Comparison of ENCODE assay signal across 31 cellular contexts in the genomic region with DNA sequence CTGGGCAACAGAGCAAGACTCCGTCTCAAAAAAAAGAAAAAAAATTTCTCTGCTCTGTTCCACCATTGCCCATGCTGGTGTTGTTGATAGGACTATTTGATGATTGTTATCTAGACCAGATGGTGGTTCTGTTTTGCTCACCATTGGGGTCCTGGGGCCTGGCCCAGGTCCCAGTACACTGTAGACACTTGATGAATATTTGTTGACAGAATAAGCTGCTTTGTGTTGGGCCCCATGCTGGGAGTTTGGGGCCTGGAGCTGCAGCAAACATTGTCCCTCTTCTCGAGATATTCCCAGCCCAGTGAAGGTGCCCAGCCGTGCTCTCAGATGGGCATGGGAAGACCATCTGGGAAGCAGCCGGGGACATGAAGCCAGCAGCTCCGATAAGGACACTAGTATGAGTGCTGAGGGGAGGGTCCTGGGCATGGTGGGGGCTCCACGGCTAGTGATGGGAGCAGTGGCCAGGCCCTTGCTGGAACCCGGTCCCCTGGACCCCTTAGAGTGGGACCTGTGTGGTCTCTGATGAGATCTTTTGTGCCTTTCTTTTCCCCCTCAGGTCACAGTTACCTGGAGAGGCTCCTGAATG. TPM values are rescaled to one million over a fixed set of nuclear protein-coding genes. Genes with fewer than 3 reads are reported as not detected.
A peak's percentile ranks its signal among the peaks of the same experiment; 100 is the strongest.
DNase-seq lines count a peak whose midpoint lies in the region; ATAC-seq and TF ChIP-seq lines count a peak whose summit lies in the region.
"Had no signal": no experiment of that assay in that cellular context is flagged by ENCODE, and none has a peak within 500 bp of the region (broad histone marks: within the 10 kb centered on the region; RNA-seq: fewer than 3 reads in every experiment).

No MANE protein-coding gene starts in this region.

- peak; percentile 30 for DNase-seq in activated CD8-positive, alpha-beta memory T cell treated with anti-CD3 and anti-CD28 coated beads, Interleukin-2, amount 50 U/mL, for 48 hours
- no peak for DNase-seq in activated CD8-positive, alpha-beta memory T cell treated with anti-CD3 and anti-CD28 coated beads, Interleukin-2, amount 10 ng/mL, durations not matched to agents 7 days and 5 days
- DNase-seq in cerebellar cortex (ENCODE audit: low spot score) (peak; percentile 96), smooth muscle cell of the brain vasculature (ENCODE audit: low read depth, low spot score) (peak; percentile 50), iPS-NIHi11 (ENCODE audit: low spot score) (no peak), DMS53 (lab: John Stamatoyannopoulos, UW) (no peak)
- DNase-seq: ACHN; activated CD4-positive, alpha-beta T cell treated with anti-CD3 and anti-CD28 coated beads for 4 hours; activated naive CD4-positive, alpha-beta T cell treated with anti-CD3 and anti-CD28 coated beads, Interleukin-2, amount 50 U/mL, for 16 hours; activated T-cell treated with anti-CD3 and anti-CD28 coated beads, Interleukin-2, amount 50 U/mL, for 72 hours; amygdala; DMS79; GF-D8; midbrain; naive thymus-derived CD8-positive, alpha-beta T cell; NCI-H187; NCI-H2227 treated with DMSO at 0.1 percent for 48 hours; NCI-H82; nucleus accumbens; T-helper 9 cell had no signal

- POLR2A ChIA-PET in HEK293 (lab: Yijun Ruan, JAX): no interaction called here

- H3K4me3 Mint-ChIP-seq in activated CD8-positive, alpha-beta memory T cell treated with anti-CD3 and anti-CD28 coated beads, Interleukin-2, amount 10 ng/mL, durations not matched to agents 7 days and 5 days: no peak overlapping the region
- H3K4me3 Mint-ChIP-seq: activated T-cell treated with anti-CD3 and anti-CD28 coated beads, Interleukin-2, amount 50 U/mL, for 72 hours; naive thymus-derived CD8-positive, alpha-beta T cell had no signal

- H3K27ac ChIP-seq in HEK293 (ENCODE audit: extremely low read depth, low read depth, low read length): no peak overlapping the region
- H3K27ac ChIP-seq: tibial nerve, VCaP had no signal

- ATAC-seq in activated CD8-positive, alpha-beta memory T cell treated with anti-CD3 and anti-CD28 coated beads, Interleukin-2, amount 10 ng/mL, durations not matched to agents 7 days and 5 days: no peak
- no peak for ATAC-seq in HG02884 (IDR thresholded peaks at IDR 0.05; ENCODE audit: unreplicated experiment)
- ATAC-seq: activated T-cell treated with anti-CD3 and anti-CD28 coated beads, Interleukin-2, amount 50 U/mL, for 72 hours; naive thymus-derived CD8-positive, alpha-beta T cell had no signal

- peaks cover 26% of the 10 kb centered on the region for H3K36me3 Mint-ChIP-seq in activated CD8-positive, alpha-beta memory T cell treated with anti-CD3 and anti-CD28 coated beads, Interleukin-2, amount 10 ng/mL, durations not matched to agents 7 days and 5 days

- H3K27me3 Mint-ChIP-seq in activated CD8-positive, alpha-beta memory T cell treated with anti-CD3 and anti-CD28 coated beads, Interleukin-2, amount 10 ng/mL, durations not matched to agents 7 days and 5 days: no peaks in the 10 kb centered on the region
- H3K27me3 Mint-ChIP-seq: naive thymus-derived CD8-positive, alpha-beta T cell had no signal

- CTCF ChIA-PET in activated CD8-positive, alpha-beta memory T cell treated with anti-CD3 and anti-CD28 coated beads, Interleukin-2, amount 10 ng/mL, durations not matched to agents 7 days and 5 days (lab: Charles Lee): no interaction called here
- CTCF ChIA-PET in HEK293 (lab: Yijun Ruan, JAX): interaction anchor here (1.3 kb wide), 1 partner anchor 19 kb away, joined by 4 read pairs; no protein-coding TSS in a partner anchor

- H3K4me1 Mint-ChIP-seq in activated CD8-positive, alpha-beta memory T cell treated with anti-CD3 and anti-CD28 coated beads, Interleukin-2, amount 10 ng/mL, durations not matched to agents 7 days and 5 days: peaks cover 18% of the 10 kb centered on the region

- H3K4me3 ChIP-seq in HEK293 (ENCODE audit: low read depth, low read length): no peak overlapping the region
- H3K4me3 ChIP-seq: tibial nerve had no signal

- H3K9me3 ChIP-seq in HEK293 (ENCODE audit: control insufficient read depth, insufficient read depth, low read depth, low read length): no peaks in the 10 kb centered on the region
- H3K9me3 ChIP-seq: tibial nerve had no signal

- peaks cover 9 to 86% of the 10 kb centered on the region in 2 experiments; a peak in 2 of 3 replicates for H3K36me3 ChIP-seq in HEK293 (ENCODE audit: control insufficient read depth in 2 of 2, insufficient read depth in 1 of 2, low read length in 2 of 2)

- no peak overlapping the region for H3K27ac Mint-ChIP-seq in activated CD8-positive, alpha-beta memory T cell treated with anti-CD3 and anti-CD28 coated beads, Interleukin-2, amount 10 ng/mL, durations not matched to agents 7 days and 5 days
- H3K27ac Mint-ChIP-seq: activated T-cell treated with anti-CD3 and anti-CD28 coated beads, Interleukin-2, amount 50 U/mL, for 72 hours had no signal

- H3K9me3 Mint-ChIP-seq in activated CD8-positive, alpha-beta memory T cell treated with anti-CD3 and anti-CD28 coated beads, Interleukin-2, amount 10 ng/mL, durations not matched to agents 7 days and 5 days (ENCODE audit: low read depth): no peaks in the 10 kb centered on the region
- H3K9me3 Mint-ChIP-seq: activated T-cell treated with anti-CD3 and anti-CD28 coated beads, Interleukin-2, amount 50 U/mL, for 72 hours; naive thymus-derived CD8-positive, alpha-beta T cell had no signal

- no peaks in the 10 kb centered on the region for H3K4me1 ChIP-seq in HEK293 (ENCODE audit: control insufficient read depth, insufficient read depth, low read length)
- H3K4me1 ChIP-seq: tibial nerve had no signal

- no peak for TF ChIP-seq CTCF in HEK293 (tag by site-specific recombination; IDR thresholded peaks at IDR 0.05)

TF ChIP-seq in HEK293, 187 proteins besides CTCF, POLR2A, EP300 and RAD21:
- TF ChIP-seq ZNF391 (tag by site-specific recombination; IDR thresholded peaks at IDR 0.05; ENCODE audit: borderline replicate concordance, low read depth) (no peak), ZNF121 (tag by site-specific recombination; IDR thresholded peaks at IDR 0.05) (no peak), ZNF140 (tag by site-specific recombination; IDR thresholded peaks at IDR 0.05) (no peak), REPIN1 (tag by site-specific recombination; IDR thresholded peaks at IDR 0.05; ENCODE audit: low read depth) (no peak), ZIC2 (tag by site-specific recombination; IDR thresholded peaks at IDR 0.05) (peak; percentile 77)

RNA-seq across cellular contexts. Expression of gene INCENP, which starts 13.6 kb away (rescaled TPM):
- 100 to 1,000 TPM; 176 to 205 TPM for total RNA-seq in activated CD8-positive, alpha-beta memory T cell treated with anti-CD3 and anti-CD28 coated beads, Interleukin-2, amount 10 ng/mL, durations not matched to agents 7 days and 5 days

RNA-seq across cellular contexts. Expression of gene SCGB1D1, which starts 52.6 kb away (rescaled TPM):
- total RNA-seq in activated CD8-positive, alpha-beta memory T cell treated with anti-CD3 and anti-CD28 coated beads, Interleukin-2, amount 10 ng/mL, durations not matched to agents 7 days and 5 days: not detected
- total RNA-seq: activated CD8-positive, alpha-beta memory T cell treated with anti-CD3 and anti-CD28 coated beads for 36 hours; activated T-cell treated with anti-CD3 and anti-CD28 coated beads, Interleukin-2, amount 50 U/mL, for 72 hours; bronchial epithelial cell; glomerular endothelial cell; H4; lower leg skin; naive thymus-derived CD8-positive, alpha-beta T cell; OCI-LY7; skeletal muscle tissue; tibial nerve had no signal

Comparison
In these comparisons a context has a peak if more than half of its experiments do, and no peak if none do; other contexts are left out.
1. DNase-seq: peak in activated CD8-positive, alpha-beta memory T cell treated with anti-CD3 and anti-CD28 coated beads, Interleukin-2, amount 50 U/mL, for 48 hours (single experiment), cerebellar cortex (single experiment) and smooth muscle cell of the brain vasculature (single experiment); none in activated CD8-positive, alpha-beta memory T cell treated with anti-CD3 and anti-CD28 coated beads, Interleukin-2, amount 10 ng/mL, durations not matched to agents 7 days and 5 days (single experiment), iPS-NIHi11 (single experiment) and DMS53 (single experiment).